ENCODE assay signal across 1 cellular context in the genomic region with DNA sequence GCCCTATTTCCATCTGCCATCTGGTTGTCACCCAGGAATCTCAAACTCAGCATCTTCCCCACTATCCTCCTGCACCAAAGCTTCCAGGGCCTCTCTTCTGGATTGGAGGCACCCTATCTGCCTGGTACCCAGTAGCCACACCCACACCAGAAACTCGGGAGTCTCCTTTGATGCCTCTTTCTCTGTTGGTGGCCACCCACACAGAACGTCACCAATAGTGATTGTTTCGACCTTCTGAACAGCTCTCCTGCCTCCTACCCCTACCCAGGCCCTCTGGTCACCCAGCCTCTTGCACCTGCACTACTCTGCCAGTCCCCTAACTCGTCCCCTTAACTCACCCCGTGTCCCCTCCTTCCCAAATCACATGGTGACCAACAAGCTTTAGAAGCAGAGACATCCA.
TF ChIP-seq lines count a peak whose summit lies in the region.

No MANE protein-coding gene starts in this region.

TF ChIP-seq in H1, 55 proteins besides CTCF, POLR2A, EP300 and RAD21:
- TF ChIP-seq HDAC2 (IDR thresholded peaks at IDR 0.05; ENCODE audit: borderline replicate concordance in 1 of 2, low read depth in 2 of 2, low read length in 2 of 2) (no peak), RBBP5 (IDR thresholded peaks at IDR 0.05; ENCODE audit: borderline replicate concordance, low read depth, low read length) (no peak), RFX5 (IDR thresholded peaks at IDR 0.05; ENCODE audit: borderline replicate concordance, low read depth, low read length) (no peak)
